8 cellular contexts compared by ENCODE assay signal in genomic region chr16:15644306-15644961, GRCh38. TPM values are rescaled to one million over a fixed set of nuclear protein-coding genes. Genes with fewer than 3 reads are reported as not detected.
DNase-seq lines count a peak whose midpoint lies in the region; ATAC-seq lines count a peak whose summit lies in the region.

No MANE protein-coding gene starts in this region.

- peak overlapping the region; percentile 75 for H3K4me2 ChIP-seq in BLaER1

- no peaks in the 10 kb centered on the region for H3K27me3 ChIP-seq in BLaER1
- H3K27me3 ChIP-seq in HUES64 (ENCODE audit: insufficient read depth, low read length) = no peaks in the 10 kb centered on the region
- no peaks in the 10 kb centered on the region for H3K27me3 ChIP-seq in iPS-20b (ENCODE audit: insufficient read depth, low read length)

- H3K4me1 ChIP-seq in BLaER1 = peaks cover 47% of the 10 kb centered on the region
- peaks cover 12% of the 10 kb centered on the region; the same call in 1 of the 2 replicates for H3K4me1 ChIP-seq in HUES64 (ENCODE audit: insufficient read depth, low read length)
- peaks cover 9% of the 10 kb centered on the region for H3K4me1 ChIP-seq in iPS-20b (ENCODE audit: insufficient read depth, low read length)

- no peak for ATAC-seq in HG03025 (IDR thresholded peaks at IDR 0.05; ENCODE audit: low FRiP score, unreplicated experiment)

- 0 out of 2 replicates have a peak, but pooled peaks cover 4% of the 10 kb centered on the region for H3K36me3 ChIP-seq in BLaER1
- no peaks in the 10 kb centered on the region for H3K36me3 ChIP-seq in HUES64 (ENCODE audit: insufficient read depth, low read length)
- H3K36me3 ChIP-seq in iPS-20b (ENCODE audit: insufficient read depth, low read depth, low read length) = no peaks in the 10 kb centered on the region

- H3K9ac ChIP-seq in BLaER1 (peak overlapping the region; percentile 94), HUES64 (ENCODE audit: low read depth, low read length) (peak overlapping the region; percentile 98; the same call in 1 of the 2 replicates), iPS-20b (ENCODE audit: low read depth, low read length) (peak overlapping the region; percentile 100; the same call in 1 of the 2 replicates)

- DNase-seq in SHP77 treated with DMSO at 0.1 percent for 48 hours (lab: John Stamatoyannopoulos, UW) (peak; percentile 59), posterior cingulate gyrus (no peak), superior temporal gyrus (ENCODE audit: extremely low spot score) (no peak)
- DNase-seq in stimulated activated CD8-positive, alpha-beta memory T cell treated with anti-CD3 and anti-CD28 coated beads, Interleukin-4, amount 100 ng/mL, for 48 hours = no peak

- intact Hi-C loops in posterior cingulate gyrus (cut with DNase I) = loop anchor here (5.0 kb wide), 2 partner anchors 38 to 212 kb away; partner anchors contain the start of gene BMERB1

- H4K20me1 ChIP-seq in BLaER1 = peaks cover 19% of the 10 kb centered on the region; the same call in 1 of the 2 replicates

- H3K9me3 ChIP-seq in BLaER1 (no peaks in the 10 kb centered on the region), HUES64 (ENCODE audit: insufficient read depth, low read depth, low read length) (no peaks in the 10 kb centered on the region), iPS-20b (ENCODE audit: insufficient read depth, low read depth, low read length) (no peaks in the 10 kb centered on the region)

- H3K4me3 ChIP-seq in BLaER1 = 0 out of 2 replicates have a peak overlapping the region, but pooled peaks have one; percentile 83
- H3K4me3 ChIP-seq in HUES64 (ENCODE audit: low read length) = peak overlapping the region; percentile 96
- H3K4me3 ChIP-seq in iPS-20b (ENCODE audit: low read length) = peak overlapping the region; percentile 99

- 85% methylated on average over 8 of the region's 9 CpGs for WGBS in HUES64

- H3K27ac ChIP-seq in BLaER1 (peak overlapping the region; percentile 97), HUES64 (ENCODE audit: low read depth, low read length) (0 out of 2 replicates have a peak overlapping the region, but pooled peaks have one; percentile 41), iPS-20b (ENCODE audit: low read length) (no peak overlapping the region)

RNA-seq across cellular contexts. Expression of gene MARF1, which starts 1.5 kb away (rescaled TPM):
- polyA plus RNA-seq in HUES64 (2013, experiment 1 of 2) = 8.8 TPM
- polyA plus RNA-seq in HUES64 (2013, experiment 2 of 2) = 12.0 TPM

RNA-seq across cellular contexts. Expression of gene NDE1, which starts 5.6 kb away (rescaled TPM):
- 26.5 TPM for polyA plus RNA-seq in HUES64 (2013, experiment 1 of 2)
- polyA plus RNA-seq in HUES64 (2013, experiment 2 of 2) = 33.9 TPM
